27 cellular contexts compared by ENCODE assay signal in genomic region chr10:122510736-122511135, GRCh38. TPM values are rescaled to one million over a fixed set of nuclear protein-coding genes. Genes with fewer than 3 reads are reported as not detected.
DNase-seq lines count a peak whose midpoint lies in the region; ATAC-seq and TF ChIP-seq lines count a peak whose summit lies in the region.
"Had no signal": no experiment of that assay in that cellular context is flagged by ENCODE, and none has a peak within 500 bp of the region (broad histone marks: within the 10 kb centered on the region; RNA-seq: fewer than 3 reads in every experiment).

No MANE protein-coding gene starts in this region.

- peaks cover under 1% of the 10 kb centered on the region for H4K20me1 ChIP-seq in osteoblast (ENCODE audit: insufficient read depth, low read length)

- no peak overlapping the region for H2AFZ ChIP-seq in osteoblast (ENCODE audit: low read length)
- H2AFZ ChIP-seq: GM23338 had no signal

- no peak overlapping the region for H3K4me3 ChIP-seq in osteoblast (ENCODE audit: insufficient read depth, low read length)
- H3K4me3 ChIP-seq: GM23338, tibial nerve had no signal

- H3K9me3 ChIP-seq in osteoblast (ENCODE audit: low read depth, low read length), result no peaks in the 10 kb centered on the region
- H3K9me3 ChIP-seq: tibial nerve had no signal

- TF ChIP-seq CTCF in mesothelial cell of epicardium (IDR thresholded peaks at IDR 0.05; ENCODE audit: unreplicated experiment) (no peak), osteoblast (IDR thresholded peaks at IDR 0.05; ENCODE audit: extremely low read depth, low read depth, low read length) (no peak)

- H3K36me3 Mint-ChIP-seq in mesothelial cell of epicardium, result no peaks in the 10 kb centered on the region
- H3K36me3 Mint-ChIP-seq: CD8-positive, alpha-beta memory T cell had no signal

- H3K36me3 ChIP-seq in osteoblast (ENCODE audit: insufficient read depth, low read length), result peaks cover 48% of the 10 kb centered on the region

- TF ChIP-seq RAD21 in Ishikawa (IDR thresholded peaks at IDR 0.05; ENCODE audit: low read depth), result peak; percentile 39

- TF ChIP-seq EP300 in Ishikawa (IDR thresholded peaks at IDR 0.05; ENCODE audit: borderline replicate concordance), result no peak

- H3K4me1 ChIP-seq in osteoblast (ENCODE audit: insufficient read depth, low read length), result peaks cover 19% of the 10 kb centered on the region

- no peaks in the 10 kb centered on the region for H3K79me2 ChIP-seq in osteoblast (ENCODE audit: insufficient read depth, low read length)

- no peak overlapping the region for H3K4me3 Mint-ChIP-seq in mesothelial cell of epicardium
- H3K4me3 Mint-ChIP-seq: activated naive CD8-positive, alpha-beta T cell treated with anti-CD3 and anti-CD28 coated beads, Interleukin-2, amount 50 U/mL, for 24 hours; CD8-positive, alpha-beta memory T cell; central memory CD8-positive, alpha-beta T cell; GM23338; stimulated activated naive CD8-positive, alpha-beta T cell treated with anti-CD3 and anti-CD28 coated beads, Interleukin-15, amount 100 ng/mL, for 72 hours; T-helper 2 cell treated with Interferon-gamma antibody and Interleukin-4, amounts not matched to agents 5 μg/mL and 100 μg/mL, for 36 hours had no signal

- H3K27ac Mint-ChIP-seq in mesothelial cell of epicardium, result peak overlapping the region; percentile 94
- H3K27ac Mint-ChIP-seq: activated naive CD8-positive, alpha-beta T cell treated with anti-CD3 and anti-CD28 coated beads, Interleukin-2, amount 50 U/mL, for 24 hours; CD8-positive, alpha-beta memory T cell; GM23338; stimulated activated naive CD8-positive, alpha-beta T cell treated with anti-CD3 and anti-CD28 coated beads, Interleukin-15, amount 100 ng/mL, for 72 hours; T-helper 2 cell treated with Interferon-gamma antibody and Interleukin-4, amounts not matched to agents 5 μg/mL and 100 μg/mL, for 36 hours had no signal

- no peak overlapping the region for H3K4me2 ChIP-seq in osteoblast (ENCODE audit: insufficient read depth, low read length)
- H3K4me2 ChIP-seq: GM23338 had no signal

- DNase-seq in NCI-H2171 treated with DMSO at 0.1 percent for 48 hours (lab: John Stamatoyannopoulos, UW), result peak; percentile 6
- DNase-seq in NCI-H2171 (lab: John Stamatoyannopoulos, UW), result no peak
- DNase-seq in SK-MEL-5 (ENCODE audit: low read depth, low spot score), result peak; percentile 6
- no peak for DNase-seq in mesothelial cell of epicardium (ENCODE audit: low spot score in 2 of 2, unreplicated experiment in 2 of 2)
- DNase-seq in cerebellar nuclear complex (lab: John Stamatoyannopoulos, UW), result no peak
- no peak for DNase-seq in osteoblast (ENCODE audit: insufficient read length, low spot score, missing footprints)
- DNase-seq: activated CD8-positive, alpha-beta memory T cell treated with anti-CD3 and anti-CD28 coated beads for 24 hours; activated gamma-delta T cell; activated naive CD8-positive, alpha-beta T cell treated with anti-CD3 and anti-CD28 coated beads, Interleukin-2, amount 50 U/mL, for 24 hours; CD8-positive, alpha-beta memory T cell; DMS153; mesendoderm; NCI-H526; nucleus accumbens; small intestine; stimulated activated naive CD8-positive, alpha-beta T cell treated with anti-CD3 and anti-CD28 coated beads, Interleukin-15, amount 100 ng/mL, for 72 hours had no signal

- H3K27me3 Mint-ChIP-seq in mesothelial cell of epicardium (ENCODE audit: low read depth), result no peaks in the 10 kb centered on the region
- H3K27me3 Mint-ChIP-seq: central memory CD8-positive, alpha-beta T cell had no signal

- in situ Hi-C loops in SK-MEL-5 (cut with HindIII; ENCODE audit: low pct_unique_long_range_greater_than_20kb, low sequenced_read_pairs), result no loop called here

- H3K27ac ChIP-seq in osteoblast (ENCODE audit: low read depth, low read length), result no peak overlapping the region
- H3K27ac ChIP-seq: tibial nerve had no signal

- H3K4me1 Mint-ChIP-seq in mesothelial cell of epicardium, result peaks cover 44% of the 10 kb centered on the region

- H3K27me3 ChIP-seq in osteoblast (ENCODE audit: insufficient read depth, low read length), result no peaks in the 10 kb centered on the region
- H3K27me3 ChIP-seq: tibial nerve had no signal

- ATAC-seq in GM19463 (IDR thresholded peaks at IDR 0.05; ENCODE audit: unreplicated experiment), result no peak
- ATAC-seq: activated naive CD8-positive, alpha-beta T cell treated with anti-CD3 and anti-CD28 coated beads, Interleukin-2, amount 50 U/mL, for 24 hours; left lobe of liver; stimulated activated naive CD8-positive, alpha-beta T cell treated with anti-CD3 and anti-CD28 coated beads, Interleukin-15, amount 100 ng/mL, for 72 hours had no signal

- no peaks in the 10 kb centered on the region for H3K9me3 Mint-ChIP-seq in mesothelial cell of epicardium
- H3K9me3 Mint-ChIP-seq: activated naive CD8-positive, alpha-beta T cell treated with anti-CD3 and anti-CD28 coated beads, Interleukin-2, amount 50 U/mL, for 24 hours; CD8-positive, alpha-beta memory T cell; central memory CD8-positive, alpha-beta T cell; GM23338; stimulated activated naive CD8-positive, alpha-beta T cell treated with anti-CD3 and anti-CD28 coated beads, Interleukin-15, amount 100 ng/mL, for 72 hours; T-helper 2 cell treated with Interferon-gamma antibody and Interleukin-4, amounts not matched to agents 5 μg/mL and 100 μg/mL, for 36 hours had no signal

TF ChIP-seq in Ishikawa, 13 proteins besides CTCF, POLR2A, EP300 and RAD21:
- TF ChIP-seq TAF1 (IDR thresholded peaks at IDR 0.05; ENCODE audit: low read depth) (no peak), EGR1 (IDR thresholded peaks at IDR 0.05) (no peak)

RNA-seq across cellular contexts. Expression of gene HTRA1, which starts 49.4 kb away (rescaled TPM):
- total RNA-seq in SK-MEL-5 (2014; rRNA removed; shearing (Covaris generic)), result 113 and 119 TPM in 2 replicates
- polyA plus RNA-seq in SK-MEL-5 (2015; cell fraction: cytosol; rRNA removed), result 150 and 157 TPM in 2 replicates
- 28.9 and 29.7 TPM in 2 replicates for polyA plus RNA-seq in SK-MEL-5 (2015; cell fraction: nucleus; rRNA removed)
- total RNA-seq in mesothelial cell of epicardium (12.2 to 13.1 TPM (median 12.5 TPM) in 3 replicates), osteoblast (392 and 413 TPM in 2 replicates)

RNA-seq across cellular contexts. Expression of gene DMBT1, which starts 49.8 kb away (rescaled TPM):
- total RNA-seq in SK-MEL-5 (2014; rRNA removed; shearing (Covaris generic)), result 0.32 and 0.42 TPM in 2 replicates
- 0.37 and 0.72 TPM in 2 replicates for polyA plus RNA-seq in SK-MEL-5 (2015; cell fraction: cytosol; rRNA removed)
- 0.57 and 1.3 TPM in 2 replicates for polyA plus RNA-seq in SK-MEL-5 (2015; cell fraction: nucleus; rRNA removed)
- total RNA-seq in mesothelial cell of epicardium, result 0.05 TPM in 1 of 3 replicates, not detected in the others
- total RNA-seq in osteoblast, result under 0.01 and 0.29 TPM in 2 replicates
- total RNA-seq: CD8-positive, alpha-beta memory T cell; dermis microvascular lymphatic vessel endothelial cell; pulmonary artery endothelial cell; tibial nerve had no signal
- polyA plus RNA-seq: CD8-positive, alpha-beta memory T cell; fibroblast of lung had no signal

RNA-seq across cellular contexts. Expression of gene ARMS2, which starts 56.3 kb away (rescaled TPM):
- total RNA-seq in SK-MEL-5 (2014; rRNA removed; shearing (Covaris generic)), result not detected in 2 replicates
- polyA plus RNA-seq in SK-MEL-5 (2015; cell fraction: cytosol; rRNA removed), result not detected in 2 replicates
- polyA plus RNA-seq in SK-MEL-5 (2015; cell fraction: nucleus; rRNA removed), result not detected in 2 replicates
- total RNA-seq in mesothelial cell of epicardium (not detected in 3 replicates), osteoblast (not detected in 2 replicates)
- total RNA-seq: CD8-positive, alpha-beta memory T cell; dermis microvascular lymphatic vessel endothelial cell; fibroblast of lung; GM23338; left lobe of liver; pulmonary artery endothelial cell; RPMI7951; tibial nerve had no signal
- polyA plus RNA-seq: CD8-positive, alpha-beta memory T cell; fibroblast of lung; GM23338; small intestine had no signal

Comparison
In these comparisons a context has a peak if more than half of its experiments do, and no peak if none do; other contexts are left out.
1. DNase-seq: peak in NCI-H2171 treated with DMSO at 0.1 percent for 48 hours (single experiment) and SK-MEL-5 (single experiment); none in NCI-H2171 (single experiment), mesothelial cell of epicardium (0 of 2), cerebellar nuclear complex (0 of 2) and osteoblast (single experiment).